4 cellular contexts compared by ENCODE assay signal in the genomic region with DNA sequence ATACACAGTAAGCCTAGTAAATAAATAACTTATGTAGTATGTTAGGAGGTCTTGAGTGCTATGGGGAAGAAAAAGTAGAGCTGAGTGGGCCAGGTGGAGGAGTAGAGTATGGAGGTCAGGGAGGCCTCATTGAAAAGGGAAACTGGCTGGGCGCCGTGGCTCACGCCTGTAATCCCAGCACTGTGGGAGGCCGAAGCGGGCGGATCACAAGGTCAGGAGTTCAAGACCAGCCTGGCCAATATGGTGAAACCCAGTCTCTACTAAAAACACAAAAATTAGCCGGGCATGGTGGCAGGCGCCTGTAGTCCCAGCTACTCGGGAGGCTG. TPM values are rescaled to one million over a fixed set of nuclear protein-coding genes. Genes with fewer than 3 reads are reported as not detected.
"Had no signal": no experiment of that assay in that cellular context is flagged by ENCODE, and none has a peak within 500 bp of the region (broad histone marks: within the 10 kb centered on the region; RNA-seq: fewer than 3 reads in every experiment).

No MANE protein-coding gene starts in this region.

RNA-seq across cellular contexts. Expression of gene RTN4RL2, which starts 15.3 kb away (rescaled TPM):
- total RNA-seq: SJSA1 had no signal

RNA-seq across cellular contexts. Expression of gene PRG2, which starts 54.6 kb away (rescaled TPM):
- total RNA-seq: LHCN-M2, MCF 10A, Right ventricle myocardium superior, SJSA1 had no signal
